Comparison of ENCODE assay signal across 29 cellular contexts in genomic region chr5:67605730-67606585, GRCh38.
"Had no signal": no experiment of that assay in that cellular context is flagged by ENCODE, and none has a peak within 500 bp of the region (broad histone marks: within the 10 kb centered on the region; RNA-seq: fewer than 3 reads in every experiment).

No MANE protein-coding gene starts in this region.

- H3K4me3 Mint-ChIP-seq: activated CD4-positive, alpha-beta T cell treated with anti-CD3 and anti-CD28 coated beads, Interleukin-2, amount 10 ng/mL, durations not matched to agents 7 days and 5 days; activated CD8-positive, alpha-beta T cell treated with anti-CD3 and anti-CD28 coated beads, Interleukin-2, amount 10 ng/mL, durations not matched to agents 7 days and 5 days; activated T-cell treated with anti-CD3 and anti-CD28 coated beads, Interleukin-2, amount 50 U/mL, for 24 hours; T-helper 1 cell treated with Interleukin-12 subunit alpha and Interleukin-12 subunit beta and Interleukin-4 antibody, amounts not matched to agents 30 μg/mL and 1 μg/mL, for 36 hours; T-helper 2 cell treated with Interferon-gamma antibody and Interleukin-4, amounts not matched to agents 5 μg/mL and 100 μg/mL, for 36 hours had no signal

- H3K9me3 Mint-ChIP-seq: T-helper 1 cell treated with Interleukin-12 subunit alpha and Interleukin-12 subunit beta and Interleukin-4 antibody, amounts not matched to agents 30 μg/mL and 1 μg/mL, for 36 hours had no signal

- H3K4me1 Mint-ChIP-seq: activated CD4-positive, alpha-beta T cell treated with anti-CD3 and anti-CD28 coated beads, Interleukin-2, amount 10 ng/mL, durations not matched to agents 7 days and 5 days had no signal

- ATAC-seq: activated CD8-positive, alpha-beta T cell treated with anti-CD3 and anti-CD28 coated beads, Interleukin-2, amount 10 ng/mL, durations not matched to agents 7 days and 5 days; activated naive CD4-positive, alpha-beta T cell treated with anti-CD3 and anti-CD28 coated beads, Interleukin-2, amount 50 U/mL, for 72 hours; body of pancreas; PC-3 had no signal

- H3K36me3 ChIP-seq: adrenal gland, breast epithelium, Peyer's patch, SJSA1 had no signal

- H3K4me1 ChIP-seq: adrenal gland, body of pancreas, breast epithelium, Peyer's patch, SJSA1 had no signal

- H3K27me3 Mint-ChIP-seq: activated CD4-positive, alpha-beta T cell treated with anti-CD3 and anti-CD28 coated beads, Interleukin-2, amount 10 ng/mL, durations not matched to agents 7 days and 5 days had no signal

- H3K27me3 ChIP-seq: adrenal gland, body of pancreas, breast epithelium, Peyer's patch, SJSA1 had no signal

- H3K27ac ChIP-seq: adrenal gland, body of pancreas, breast epithelium, Peyer's patch, SJSA1 had no signal

- H3K4me2 ChIP-seq: SK-N-SH had no signal

- DNase-seq: activated CD4-positive, alpha-beta T cell treated with anti-CD3 and anti-CD28 coated beads, Interleukin-2, amount 10 ng/mL, durations not matched to agents 7 days and 5 days; activated CD4-positive, alpha-beta T cell treated with anti-CD3 and anti-CD28 coated beads, Interleukin-2, amount 50 U/mL, for 48 hours; activated CD8-positive, alpha-beta T cell treated with anti-CD3 and anti-CD28 coated beads, Interleukin-2, amount 10 ng/mL, durations not matched to agents 7 days and 5 days; activated gamma-delta T cell; activated naive CD4-positive, alpha-beta T cell treated with Interleukin-2 at 50 U/mL for 16 hours; activated T-cell treated with anti-CD3 and anti-CD28 coated beads, Interleukin-2, amount 50 U/mL, for 24 hours; adrenal gland; body of pancreas; Karpas-422; NCI-H1105; NCI-H1417 treated with DMSO at 0.1 percent for 48 hours; NCI-H187 treated with DMSO at 0.1 percent for 48 hours; NCI-H2081 treated with DMSO at 0.1 percent for 48 hours; NCI-H226; NCI-H524 treated with DMSO at 0.1 percent for 48 hours; NK-92 treated with Interleukin-12 subunit alpha and Interleukin-12 subunit beta, amount 100 ng/mL, for 24 hours; PC-3; Peyer's patch; RPMI8226; SHP77 treated with DMSO at 0.1 percent for 48 hours; SK-N-SH had no signal

- H3K27ac Mint-ChIP-seq: activated CD4-positive, alpha-beta T cell treated with anti-CD3 and anti-CD28 coated beads, Interleukin-2, amount 10 ng/mL, durations not matched to agents 7 days and 5 days; activated CD8-positive, alpha-beta T cell treated with anti-CD3 and anti-CD28 coated beads, Interleukin-2, amount 10 ng/mL, durations not matched to agents 7 days and 5 days; activated naive CD4-positive, alpha-beta T cell treated with anti-CD3 and anti-CD28 coated beads, Interleukin-2, amount 50 U/mL, for 72 hours; activated T-cell treated with anti-CD3 and anti-CD28 coated beads, Interleukin-2, amount 50 U/mL, for 24 hours; activated T-helper 2 cell treated with anti-CD3 and anti-CD28 coated beads, Interferon-gamma antibody, Interleukin-2, Interleukin-4, amounts not matched to agents 10 μg/mL and 5 μg/mL and 100 μg/mL, durations not matched to agents 14 hours and 24 hours and 36 hours; T-helper 1 cell treated with Interleukin-12 subunit alpha and Interleukin-12 subunit beta and Interleukin-4 antibody, amounts not matched to agents 30 μg/mL and 1 μg/mL, for 36 hours; T-helper 2 cell treated with Interferon-gamma antibody and Interleukin-4, amounts not matched to agents 5 μg/mL and 100 μg/mL, for 36 hours had no signal

- H3K4me3 ChIP-seq: adrenal gland, body of pancreas, breast epithelium, Peyer's patch, SJSA1 had no signal

- H3K9me3 ChIP-seq: adrenal gland, body of pancreas, Peyer's patch, SK-N-SH had no signal

- FAIRE-seq: astrocyte, TTC549 had no signal

- H3K9ac ChIP-seq: SK-N-SH had no signal
